In genomic region chr9:7303932-7304331, GRCh38 we compare ENCODE assay signal across 24 cellular contexts.
DNase-seq lines count a peak whose midpoint lies in the region; ATAC-seq, FAIRE-seq and TF ChIP-seq lines count a peak whose summit lies in the region.
"Had no signal": no experiment of that assay in that cellular context is flagged by ENCODE, and none has a peak within 500 bp of the region (broad histone marks: within the 10 kb centered on the region; RNA-seq: fewer than 3 reads in every experiment).

No MANE protein-coding gene starts in this region.

- TF ChIP-seq EP300 in GM12878 (IDR thresholded peaks at IDR 0.05; ENCODE audit: borderline replicate concordance in 1 of 2, control insufficient read depth in 1 of 2, low read depth in 2 of 2, low read length in 2 of 2), result no peak

- H3K27ac ChIP-seq in GM12878 (ENCODE audit: control insufficient read depth, insufficient read depth) (no peak overlapping the region), uterus (peak overlapping the region; percentile 39 to 66)
- H3K27ac ChIP-seq: HL-60 had no signal

- no peaks in the 10 kb centered on the region for H4K20me1 ChIP-seq in GM12878 (ENCODE audit: control insufficient read depth, insufficient read depth)

- FAIRE-seq in GM12878 (lab: Jason Lieb, UNC) (no peak), frontal cortex (lab: Jason Lieb, UNC) (no peak)
- FAIRE-seq: GM12892, GM18507 had no signal

- H3K36me3 ChIP-seq in GM12878 (ENCODE audit: control insufficient read depth in 2 of 2, insufficient read depth in 2 of 2, low read length in 1 of 2) (no peaks in the 10 kb centered on the region), uterus (no peaks in the 10 kb centered on the region)
- H3K36me3 ChIP-seq: BE2C had no signal

- H3K27me3 ChIP-seq in GM12878 (replicated peaks in 1 of 2; ENCODE audit: control insufficient read depth in 2 of 2, insufficient read depth in 2 of 2, low read length in 1 of 2) (no peaks in the 10 kb centered on the region), uterus (no peaks in the 10 kb centered on the region)

- BruUV-seq in GM12878 (replicated peaks; lab: Mats Ljungman, UMichigan), result no TSS peak

- H3K4me1 ChIP-seq in GM12878 (ENCODE audit: control insufficient read depth, insufficient read depth, low read length) (no peaks in the 10 kb centered on the region), uterus (no peaks in the 10 kb centered on the region)
- H3K4me1 ChIP-seq: BE2C had no signal

- intact Hi-C loops in Right ventricle myocardium superior (cut with DNase I), result no loop called here
- intact Hi-C loops in left cardiac atrium (cut with DNase I), result no loop called here
- intact Hi-C loops in GM12878 (cut with micrococcal nuclease; ENCODE audit: unreplicated experiment), result no loop called here
- intact Hi-C loops in uterus (cut with DNase I; ENCODE audit: low total_unique reads), result no loop called here

- TF ChIP-seq POLR2A in GM12878 (IDR thresholded peaks at IDR 0.05; ENCODE audit: low read depth, low read length) (no peak), uterus (IDR thresholded peaks at IDR 0.05) (no peak)

- no peak overlapping the region for H3K4me3 ChIP-seq in GM12878
- no peak overlapping the region for H3K4me3 ChIP-seq in uterus

- H3K4me2 ChIP-seq in GM12878 (ENCODE audit: control insufficient read depth, insufficient read depth), result no peak overlapping the region

- CTCF ChIA-PET in GM12878 (lab: Yijun Ruan, JAX), result interaction anchor here (1.2 to 1.9 kb wide), 2 partner anchors 13 to 29 kb away, joined by 4 read pairs; no protein-coding TSS in a partner anchor

- TF ChIP-seq CTCF in GM12878 (IDR thresholded peaks at IDR 0.05 in 2 of 3, conservative IDR thresholded peaks at IDR 0.05 in 1 of 3; ENCODE audit: control insufficient read depth in 2 of 3, extremely low read depth in 1 of 3, insufficient read depth in 1 of 3, low read depth in 3 of 3, low read length in 3 of 3) (no peak), uterus (IDR thresholded peaks at IDR 0.05) (no peak)

- in situ Hi-C loops in GM12878 (cut with MboI), result loop anchor here (25.0 kb wide), 1 partner anchor 92 kb away; no protein-coding TSS in a partner anchor

- no peak overlapping the region for H2AFZ ChIP-seq in GM12878 (ENCODE audit: control insufficient read depth, low read depth, low read length)

- under 1% methylated on average over 6 of the region's 6 CpGs for WGBS in GM12878 (ENCODE audit: insufficient coverage, insufficient replicate concordance, low lambda C conversion rate, missing lambda C conversion rate)

- POLR2A ChIA-PET in GM12878 (lab: Charles Lee), result interaction anchor here (0.7 to 1.0 kb wide), 2 partner anchors 38 to 648 kb away, joined by 3 to 4 read pairs; no protein-coding TSS in a partner anchor

- RAD21 ChIA-PET in GM12878 (lab: Charles Lee; ENCODE audit: unreplicated experiment), result interaction anchor here (0.7 kb wide), 1 partner anchor 73 kb away, joined by 3 read pairs; no protein-coding TSS in a partner anchor

- no peak for TF ChIP-seq RAD21 in GM12878 (IDR thresholded peaks at IDR 0.05; ENCODE audit: insufficient read depth, low read depth, low read length)

- H3K79me2 ChIP-seq in GM12878 (ENCODE audit: control insufficient read depth, insufficient read depth, low read length), result no peaks in the 10 kb centered on the region

- SMC1A ChIA-PET in GM12878 (lab: Charles Lee; ENCODE audit: uncharacterized antibody, unreplicated experiment), result interaction anchor here (0.6 to 1.5 kb wide), 3 partner anchors 55 to 496 kb away, joined by 3 to 4 read pairs (median 3); partner anchors contain the start of gene DMAC1

- H3K9ac ChIP-seq in GM12878 (ENCODE audit: control insufficient read depth, insufficient read depth, low read length), result no peak overlapping the region

- H3K9me3 ChIP-seq in GM12878 (replicated peaks; ENCODE audit: control insufficient read depth, insufficient read depth, low read length), result no peaks in the 10 kb centered on the region; the same call in 1 of the 3 replicates
- no peaks in the 10 kb centered on the region for H3K9me3 ChIP-seq in uterus
- H3K9me3 ChIP-seq: BE2C had no signal

- ATAC-seq in Right ventricle myocardium superior (ENCODE audit: poor library complexity) (peak; percentile 41), left cardiac atrium (no peak), GM12878 (peak; percentile 34)
- ATAC-seq: HCT116 had no signal

- DNase-seq in Right ventricle myocardium superior (no peak), left cardiac atrium (no peak), GM12878 (ENCODE audit: low read depth, low spot score) (no peak), left kidney (ENCODE audit: low read depth, low spot score) (peak; percentile 6), uterus (no peak), frontal cortex (ENCODE audit: low spot score in 2 of 2) (no peak), NCI-H345 (lab: John Stamatoyannopoulos, UW) (no peak), NCI-H510A treated with DMSO at 0.1 percent for 48 hours (lab: John Stamatoyannopoulos, UW) (no peak)
- DNase-seq: ACHN; BE2C; CD4-positive, CD25-positive, alpha-beta regulatory T cell; CD8-positive, alpha-beta memory T cell; COR-L47; DMS 273 treated with DMSO at 0.1 percent for 48 hours; DMS53; DND-41; EL; GOT3; H7; HFFc6 had no signal

TF ChIP-seq in GM12878, 131 proteins besides CTCF, POLR2A, EP300 and RAD21:
- TF ChIP-seq POLR2AphosphoS5 (IDR thresholded peaks at IDR 0.05; ENCODE audit: low read length), result no peak
- TF ChIP-seq RFX5 (IDR thresholded peaks at IDR 0.05; ENCODE audit: low read depth, low read length), result no peak
- no peak for TF ChIP-seq EZH2 (IDR thresholded peaks at IDR 0.05; ENCODE audit: borderline replicate concordance, control insufficient read depth, low read depth, low read length)
- TF ChIP-seq ETV6 (conservative IDR thresholded peaks at IDR 0.05 in 1 of 2, IDR thresholded peaks at IDR 0.05 in 1 of 2; ENCODE audit: borderline replicate concordance in 1 of 2, low read depth in 1 of 2), result no peak
- no peak for TF ChIP-seq MEF2B (IDR thresholded peaks at IDR 0.05; ENCODE audit: partially characterized antibody, poor library complexity, severe bottlenecking)
- no peak for TF ChIP-seq TCF12 (IDR thresholded peaks at IDR 0.05; ENCODE audit: low read depth, low read length)
- TF ChIP-seq HDAC6 (IDR thresholded peaks at IDR 0.05; ENCODE audit: unreplicated experiment), result no peak
- no peak for TF ChIP-seq STAT3 (IDR thresholded peaks at IDR 0.05; ENCODE audit: low read depth, low read length)
- no peak for TF ChIP-seq KLF5 (IDR thresholded peaks at IDR 0.05; ENCODE audit: partially characterized antibody)
- no peak for TF ChIP-seq KAT2A (conservative IDR thresholded peaks at IDR 0.05; ENCODE audit: control insufficient read depth, low read depth, low read length)
- no peak for TF ChIP-seq MAX (IDR thresholded peaks at IDR 0.05; ENCODE audit: low read depth, low read length)
- TF ChIP-seq MXI1 (IDR thresholded peaks at IDR 0.05; ENCODE audit: low read depth, low read length), result no peak
- TF ChIP-seq ZNF622 (IDR thresholded peaks at IDR 0.05), result no peak
- no peak for TF ChIP-seq MYB (IDR thresholded peaks at IDR 0.05; ENCODE audit: borderline replicate concordance, low read depth, low read length)
- no peak for TF ChIP-seq IRF4 (IDR thresholded peaks at IDR 0.05; ENCODE audit: low read depth, low read length)
- no peak for TF ChIP-seq CHD4 (IDR thresholded peaks at IDR 0.05)
- no peak for TF ChIP-seq PAX8 (IDR thresholded peaks at IDR 0.05)
- no peak for TF ChIP-seq MEF2A (IDR thresholded peaks at IDR 0.05; ENCODE audit: insufficient read depth, low read depth, low read length)

Comparison
In these comparisons a context has a peak if more than half of its experiments do, and no peak if none do; other contexts are left out.
1. ATAC-seq: peak in Right ventricle myocardium superior (single experiment) and GM12878 (single experiment); none in left cardiac atrium (0 of 2).